Comparison of ENCODE assay signal across 19 cellular contexts in genomic region chr4:52555356-52555716, GRCh38.
A peak's percentile ranks its signal among the peaks of the same experiment; 100 is the strongest.
DNase-seq lines count a peak whose midpoint lies in the region; ATAC-seq and TF ChIP-seq lines count a peak whose summit lies in the region.
"Had no signal": no experiment of that assay in that cellular context is flagged by ENCODE, and none has a peak within 500 bp of the region (broad histone marks: within the 10 kb centered on the region; RNA-seq: fewer than 3 reads in every experiment).

No MANE protein-coding gene starts in this region.

- peaks cover 18% of the 10 kb centered on the region for H3K4me1 ChIP-seq in HUES48 (ENCODE audit: control insufficient read depth, insufficient read depth, low read length)
- peaks cover 12% of the 10 kb centered on the region for H3K4me1 ChIP-seq in smooth muscle cell (ENCODE audit: low read depth)
- no peaks in the 10 kb centered on the region for H3K4me1 ChIP-seq in prostate gland (replicated peaks)

- H3K79me2 ChIP-seq in smooth muscle cell (ENCODE audit: low read depth), result no peaks in the 10 kb centered on the region

- H3K27ac Mint-ChIP-seq in endothelial cell (ENCODE audit: unreplicated experiment), result peak overlapping the region; percentile 9
- peak overlapping the region; percentile 64 for H3K27ac Mint-ChIP-seq in mesothelial cell of epicardium
- H3K27ac Mint-ChIP-seq: CD4-positive, alpha-beta T cell had no signal

- H3F3A ChIP-seq in smooth muscle cell (ENCODE audit: low read depth), result no peaks in the 10 kb centered on the region

- TF ChIP-seq CTCF in endothelial cell (IDR thresholded peaks at IDR 0.05; ENCODE audit: unreplicated experiment) (no peak), mesothelial cell of epicardium (IDR thresholded peaks at IDR 0.05; ENCODE audit: unreplicated experiment) (no peak), smooth muscle cell (IDR thresholded peaks at IDR 0.05; ENCODE audit: borderline replicate concordance, insufficient read depth, poor library complexity, severe bottlenecking) (no peak), prostate gland (IDR thresholded peaks at IDR 0.05) (no peak)

- H3K4me3 Mint-ChIP-seq in endothelial cell (ENCODE audit: unreplicated experiment), result no peak overlapping the region
- H3K4me3 Mint-ChIP-seq in mesothelial cell of epicardium, result no peak overlapping the region
- H3K4me3 Mint-ChIP-seq: CD4-positive, alpha-beta T cell had no signal

- H3K9me3 ChIP-seq in HUES48 (ENCODE audit: control insufficient read depth, insufficient read depth, low read length) (no peaks in the 10 kb centered on the region), smooth muscle cell (replicated peaks; ENCODE audit: low read depth) (no peaks in the 10 kb centered on the region), prostate gland (no peaks in the 10 kb centered on the region)
- H3K9me3 ChIP-seq: SJSA1 had no signal

- H4K20me1 ChIP-seq in smooth muscle cell (ENCODE audit: low read depth), result no peaks in the 10 kb centered on the region

- WGBS in smooth muscle cell (ENCODE audit: low lambda C conversion rate), result 35% methylated on average over 7 of the region's 7 CpGs
- WGBS in prostate gland, result 47% methylated on average over 7 of the region's 7 CpGs

- no peak for TF ChIP-seq POLR2A in prostate gland (IDR thresholded peaks at IDR 0.05)

- H3K27ac ChIP-seq in HUES48 (ENCODE audit: low read depth, low read length) (peak overlapping the region; percentile 16), smooth muscle cell (ENCODE audit: low read depth) (peak overlapping the region; percentile 13), prostate gland (no peak overlapping the region)
- H3K27ac ChIP-seq: SJSA1 had no signal

- H3K36me3 ChIP-seq in HUES48 (ENCODE audit: control insufficient read depth, insufficient read depth, low read length), result no peaks in the 10 kb centered on the region
- no peaks in the 10 kb centered on the region for H3K36me3 ChIP-seq in smooth muscle cell (ENCODE audit: low read depth)
- no peaks in the 10 kb centered on the region for H3K36me3 ChIP-seq in prostate gland
- H3K36me3 ChIP-seq: SJSA1 had no signal

- H3K36me3 Mint-ChIP-seq in endothelial cell (ENCODE audit: low read depth, unreplicated experiment) (peaks cover 4% of the 10 kb centered on the region), mesothelial cell of epicardium (no peaks in the 10 kb centered on the region)

- H3K9me3 Mint-ChIP-seq in endothelial cell (ENCODE audit: unreplicated experiment) (no peaks in the 10 kb centered on the region), mesothelial cell of epicardium (no peaks in the 10 kb centered on the region)
- H3K9me3 Mint-ChIP-seq: CD4-positive, alpha-beta T cell had no signal

- H3K4me2 ChIP-seq in smooth muscle cell, result peak overlapping the region; percentile 78

- ATAC-seq in GM21423 (IDR thresholded peaks at IDR 0.05; ENCODE audit: unreplicated experiment), result no peak
- ATAC-seq: GM12878, Right ventricle myocardium inferior had no signal

- intact Hi-C loops in prostate gland (cut with DNase I), result no loop called here

- peaks cover 9% of the 10 kb centered on the region for H3K4me1 Mint-ChIP-seq in endothelial cell (ENCODE audit: unreplicated experiment)
- H3K4me1 Mint-ChIP-seq in mesothelial cell of epicardium, result peaks cover 21% of the 10 kb centered on the region

- H3K9ac ChIP-seq in HUES48 (ENCODE audit: low read depth, low read length) (no peak overlapping the region), smooth muscle cell (ENCODE audit: low read depth) (no peak overlapping the region)

- H2AFZ ChIP-seq in smooth muscle cell (ENCODE audit: low read depth), result peak overlapping the region; percentile 68

- DNase-seq in endothelial cell (ENCODE audit: low spot score), result no peak
- no peak for DNase-seq in mesothelial cell of epicardium (ENCODE audit: low spot score in 2 of 2, unreplicated experiment in 2 of 2)
- DNase-seq in smooth muscle cell (lab: John Stamatoyannopoulos, UW; ENCODE audit: unreplicated experiment), result no peak
- DNase-seq in prostate gland (ENCODE audit: low spot score), result no peak
- no peak for DNase-seq in stimulated activated CD4-positive, alpha-beta T cell treated with anti-CD3 and anti-CD28 coated beads, Interleukin-4, amount 100 ng/mL, for 4 hours
- DNase-seq: CD4-positive, alpha-beta T cell; COR-L47; DMS 273 treated with DMSO at 0.1 percent for 48 hours; DMS79 treated with DMSO at 0.1 percent for 48 hours; Karpas-422; NCI-H1417; NCI-H187; NCI-H2107; NCI-H446 treated with DMSO at 0.1 percent for 48 hours had no signal

- no peaks in the 10 kb centered on the region for H3K27me3 Mint-ChIP-seq in endothelial cell (ENCODE audit: unreplicated experiment)
- no peaks in the 10 kb centered on the region for H3K27me3 Mint-ChIP-seq in mesothelial cell of epicardium (ENCODE audit: low read depth)

- H3K27me3 ChIP-seq in HUES48 (ENCODE audit: control insufficient read depth, insufficient read depth, low read length) (no peaks in the 10 kb centered on the region), smooth muscle cell (ENCODE audit: low read depth) (no peaks in the 10 kb centered on the region), prostate gland (replicated peaks; ENCODE audit: insufficient read depth) (no peaks in the 10 kb centered on the region)
- H3K27me3 ChIP-seq: SJSA1 had no signal

- no peak overlapping the region for H3K4me3 ChIP-seq in HUES48 (ENCODE audit: low read depth, low read length)
- H3K4me3 ChIP-seq in smooth muscle cell, result no peak overlapping the region
- no peak overlapping the region for H3K4me3 ChIP-seq in prostate gland
- H3K4me3 ChIP-seq: GM12878, SJSA1 had no signal

Comparison
In these comparisons a context has a peak if more than half of its experiments do, and no peak if none do; other contexts are left out.
1. H3K27ac ChIP-seq: peak in HUES48 (single experiment) and smooth muscle cell (single experiment); none in prostate gland (0 of 2).